ENCODE assay signal across 17 cellular contexts in the genomic region with DNA sequence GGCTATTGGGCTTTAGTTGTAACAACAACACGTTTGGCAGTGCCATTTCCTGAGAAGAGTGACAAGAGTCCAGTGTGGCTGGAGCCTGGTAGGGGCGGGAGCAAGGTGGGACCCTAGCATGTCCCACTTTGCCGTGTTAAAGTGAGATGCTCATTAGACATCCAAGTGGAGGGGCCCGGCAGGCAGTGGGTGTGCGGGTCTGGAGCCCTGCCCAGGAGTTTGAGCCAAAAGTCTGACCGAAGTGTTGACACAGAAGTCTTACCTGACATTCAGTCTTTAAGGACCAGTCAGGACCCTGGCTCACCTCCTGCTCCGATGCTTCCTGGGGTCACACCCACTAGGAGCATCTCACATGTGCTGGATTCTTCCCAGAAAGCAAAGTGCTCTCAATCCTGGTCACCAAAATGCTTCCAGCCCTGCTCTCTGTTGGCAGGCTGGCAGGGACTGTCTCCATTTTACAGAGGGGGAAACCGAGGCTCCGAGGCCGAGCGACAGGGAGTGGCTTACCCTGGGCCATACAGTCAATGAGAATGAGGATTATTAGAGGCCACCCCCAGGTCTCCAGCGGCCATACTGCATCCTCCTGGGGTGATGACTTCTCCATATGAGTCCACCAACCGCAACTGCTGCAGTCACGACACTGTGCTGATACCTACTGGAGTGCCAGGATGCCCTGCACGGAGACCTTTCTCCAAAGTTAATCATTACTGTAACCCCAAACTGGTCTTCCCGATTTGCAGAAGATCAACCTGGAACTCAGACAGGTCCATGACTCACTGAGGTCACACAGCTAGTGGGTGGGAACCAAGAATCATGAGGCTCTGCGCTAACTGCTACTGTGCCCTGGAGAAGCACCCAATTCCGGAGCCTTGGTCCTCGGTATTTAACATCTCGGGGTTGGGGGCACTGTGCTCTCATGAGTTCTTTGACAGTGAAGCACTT.
DNase-seq lines count a peak whose midpoint lies in the region; ATAC-seq, FAIRE-seq and TF ChIP-seq lines count a peak whose summit lies in the region.
"Had no signal": no experiment of that assay in that cellular context is flagged by ENCODE, and none has a peak within 500 bp of the region (broad histone marks: within the 10 kb centered on the region; RNA-seq: fewer than 3 reads in every experiment).

No MANE protein-coding gene starts in this region.

- FAIRE-seq in small intestine (lab: Jason Lieb, UNC) = no peak
- FAIRE-seq: HTR-8/SVneo had no signal

- POLR2A ChIA-PET in activated CD4-positive, alpha-beta T cell treated with anti-CD3 and anti-CD28 coated beads, Interleukin-2, amount 10 ng/mL, durations not matched to agents 7 days and 5 days (lab: Charles Lee) = no interaction called here

- no peak for TF ChIP-seq CTCF in kidney epithelial cell (IDR thresholded peaks at IDR 0.05; ENCODE audit: insufficient read depth, low read length, poor library complexity, severe bottlenecking)
- TF ChIP-seq CTCF in HFFc6 (IDR thresholded peaks at IDR 0.05) = no peak

- H3K4me1 ChIP-seq in small intestine (ENCODE audit: control insufficient read depth in 2 of 2, insufficient read depth in 1 of 2, low read depth in 1 of 2, low read length in 1 of 2) = peaks cover 0 to 4% of the 10 kb centered on the region in 2 donors

- H3K27ac Mint-ChIP-seq in activated T-helper 17 cell treated with anti-CD3 and anti-CD28 coated beads, Interleukin-2, amount 50 U/mL, for 72 hours = no peak overlapping the region
- H3K27ac Mint-ChIP-seq in HFFc6 = no peak overlapping the region
- no peak overlapping the region for H3K27ac Mint-ChIP-seq in activated CD4-positive, alpha-beta T cell treated with anti-CD3 and anti-CD28 coated beads, Interleukin-2, amount 10 ng/mL, durations not matched to agents 7 days and 5 days
- H3K27ac Mint-ChIP-seq: activated naive CD8-positive, alpha-beta T cell; endodermal cell had no signal

- H3K36me3 ChIP-seq in kidney epithelial cell (ENCODE audit: control insufficient read depth, insufficient read depth, low read length) (no peaks in the 10 kb centered on the region), small intestine (ENCODE audit: control insufficient read depth in 2 of 2, insufficient read depth in 2 of 2, low read length in 2 of 2) (no peaks in the 10 kb centered on the region)

- no peaks in the 10 kb centered on the region for H3K27me3 Mint-ChIP-seq in activated T-helper 17 cell treated with anti-CD3 and anti-CD28 coated beads, Interleukin-2, amount 50 U/mL, for 72 hours
- H3K27me3 Mint-ChIP-seq in HFFc6 (ENCODE audit: insufficient read depth) = peaks cover 1% of the 10 kb centered on the region; the same call in 1 of the 2 replicates
- H3K27me3 Mint-ChIP-seq in activated CD4-positive, alpha-beta T cell treated with anti-CD3 and anti-CD28 coated beads, Interleukin-2, amount 10 ng/mL, durations not matched to agents 7 days and 5 days = no peaks in the 10 kb centered on the region
- H3K27me3 Mint-ChIP-seq: activated naive CD8-positive, alpha-beta T cell had no signal

- peak; percentile 44 for ATAC-seq in activated T-helper 17 cell treated with anti-CD3 and anti-CD28 coated beads, Interleukin-2, amount 50 U/mL, for 72 hours (replicated peaks)

- no peaks in the 10 kb centered on the region for H3K9me3 ChIP-seq in small intestine (ENCODE audit: control insufficient read depth, low read depth)

- DNase-seq in HT-29 (ENCODE audit: low spot score) = peak; percentile 58
- peak; percentile 32 for DNase-seq in kidney epithelial cell (ENCODE audit: low read depth)
- peak; percentile 58 for DNase-seq in small intestine
- no peak for DNase-seq in HFFc6
- DNase-seq in activated CD4-positive, alpha-beta T cell treated with anti-CD3 and anti-CD28 coated beads, Interleukin-2, amount 10 ng/mL, durations not matched to agents 7 days and 5 days = no peak
- DNase-seq in activated effector memory CD4-positive, alpha-beta T cell treated with anti-CD3 and anti-CD28 coated beads, Interleukin-2, amount 50 U/mL, for 16 hours = no peak
- DNase-seq: AML-193, NCI-H1048, NCI-H1930, NCI-H226, PC-9 had no signal

- H3K4me3 ChIP-seq in kidney epithelial cell (ENCODE audit: low read depth, low read length) (no peak overlapping the region), small intestine (ENCODE audit: low read depth in 1 of 2, low read length in 2 of 2) (no peak overlapping the region)
- H3K4me3 ChIP-seq: PC-9 had no signal

- CTCF ChIA-PET in activated CD4-positive, alpha-beta T cell treated with anti-CD3 and anti-CD28 coated beads, Interleukin-2, amount 10 ng/mL, durations not matched to agents 7 days and 5 days (lab: Charles Lee) = no interaction called here

- H3K27ac ChIP-seq in small intestine (ENCODE audit: low read depth in 1 of 2, low read length in 1 of 2) = no peak overlapping the region
- H3K27ac ChIP-seq: PC-9 had no signal

- H3K4me1 Mint-ChIP-seq in activated T-helper 17 cell treated with anti-CD3 and anti-CD28 coated beads, Interleukin-2, amount 50 U/mL, for 72 hours = peaks cover 32% of the 10 kb centered on the region
- peaks cover 14% of the 10 kb centered on the region for H3K4me1 Mint-ChIP-seq in HFFc6 (ENCODE audit: low read depth)
- peaks cover 17% of the 10 kb centered on the region for H3K4me1 Mint-ChIP-seq in activated CD4-positive, alpha-beta T cell treated with anti-CD3 and anti-CD28 coated beads, Interleukin-2, amount 10 ng/mL, durations not matched to agents 7 days and 5 days
- H3K4me1 Mint-ChIP-seq: endodermal cell had no signal

- H3K27me3 ChIP-seq in kidney epithelial cell (ENCODE audit: control insufficient read depth, insufficient read depth, low read length) (no peaks in the 10 kb centered on the region), small intestine (ENCODE audit: control insufficient read depth in 2 of 2, insufficient read depth in 2 of 2, low read length in 2 of 2) (no peaks in the 10 kb centered on the region)

- H3K4me3 Mint-ChIP-seq in activated T-helper 17 cell treated with anti-CD3 and anti-CD28 coated beads, Interleukin-2, amount 50 U/mL, for 72 hours = no peak overlapping the region
- H3K4me3 Mint-ChIP-seq in HFFc6 = no peak overlapping the region
- H3K4me3 Mint-ChIP-seq in activated CD4-positive, alpha-beta T cell treated with anti-CD3 and anti-CD28 coated beads, Interleukin-2, amount 10 ng/mL, durations not matched to agents 7 days and 5 days = no peak overlapping the region
- H3K4me3 Mint-ChIP-seq: activated naive CD8-positive, alpha-beta T cell; CD8-positive, alpha-beta T cell; endodermal cell; nephron progenitor cell had no signal

- H3K36me3 Mint-ChIP-seq in activated T-helper 17 cell treated with anti-CD3 and anti-CD28 coated beads, Interleukin-2, amount 50 U/mL, for 72 hours (ENCODE audit: low read depth) = peaks cover 17% of the 10 kb centered on the region
- H3K36me3 Mint-ChIP-seq in HFFc6 (ENCODE audit: low read depth) = no peaks in the 10 kb centered on the region; the same call in 1 of the 2 replicates
- H3K36me3 Mint-ChIP-seq in activated CD4-positive, alpha-beta T cell treated with anti-CD3 and anti-CD28 coated beads, Interleukin-2, amount 10 ng/mL, durations not matched to agents 7 days and 5 days (ENCODE audit: low read depth) = no peaks in the 10 kb centered on the region

- 70 to 86% (median 82%) methylated on average over 20 of the region's 20 CpGs for WGBS in small intestine, 3 donors

- no peaks in the 10 kb centered on the region for H3K9me3 Mint-ChIP-seq in activated T-helper 17 cell treated with anti-CD3 and anti-CD28 coated beads, Interleukin-2, amount 50 U/mL, for 72 hours
- H3K9me3 Mint-ChIP-seq in HFFc6 = no peaks in the 10 kb centered on the region
- H3K9me3 Mint-ChIP-seq in activated CD4-positive, alpha-beta T cell treated with anti-CD3 and anti-CD28 coated beads, Interleukin-2, amount 10 ng/mL, durations not matched to agents 7 days and 5 days = no peaks in the 10 kb centered on the region
- H3K9me3 Mint-ChIP-seq: CD8-positive, alpha-beta T cell; endodermal cell; nephron progenitor cell had no signal

Comparison
In these comparisons a context has a peak if more than half of its experiments do, and no peak if none do; other contexts are left out.
1. DNase-seq: peak in HT-29 (single experiment), kidney epithelial cell (single experiment) and small intestine (single experiment); none in HFFc6 (single experiment), activated CD4-positive, alpha-beta T cell treated with anti-CD3 and anti-CD28 coated beads, Interleukin-2, amount 10 ng/mL, durations not matched to agents 7 days and 5 days (single experiment) and activated effector memory CD4-positive, alpha-beta T cell treated with anti-CD3 and anti-CD28 coated beads, Interleukin-2, amount 50 U/mL, for 16 hours (single experiment).